ENCODE assay signal across 14 cellular contexts in the genomic region with DNA sequence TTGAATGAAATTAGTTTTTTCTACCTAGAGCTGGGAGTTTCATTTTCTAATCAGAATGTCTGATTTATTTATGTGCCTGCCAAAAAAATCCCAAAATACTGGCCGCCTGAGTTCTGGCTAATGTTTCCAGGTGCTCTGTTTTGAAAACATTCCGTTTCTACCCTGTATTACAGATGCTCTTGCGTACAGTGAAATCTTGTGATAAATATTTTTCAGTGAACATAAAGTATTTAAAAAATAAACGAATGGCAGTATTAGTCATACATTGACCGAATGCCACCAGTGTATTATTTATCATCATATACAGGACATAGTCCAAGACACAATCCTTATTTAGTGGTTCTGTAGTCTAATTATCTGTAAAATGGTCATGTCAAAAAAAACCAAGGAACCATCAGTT.
A peak's percentile ranks its signal among the peaks of the same experiment; 100 is the strongest.
DNase-seq lines count a peak whose midpoint lies in the region; ATAC-seq and TF ChIP-seq lines count a peak whose summit lies in the region.
"Had no signal": no experiment of that assay in that cellular context is flagged by ENCODE, and none has a peak within 500 bp of the region (broad histone marks: within the 10 kb centered on the region; RNA-seq: fewer than 3 reads in every experiment).

No MANE protein-coding gene starts in this region.

- H3K9me3 ChIP-seq in mammary epithelial cell (replicated peaks; ENCODE audit: insufficient read depth, low read length) (no peaks in the 10 kb centered on the region), transverse colon (no peaks in the 10 kb centered on the region)

- H3K4me3 ChIP-seq in mammary epithelial cell (replicated peaks in 1 of 3; ENCODE audit: insufficient read depth in 1 of 3, low read depth in 2 of 3, low read length in 3 of 3) (no peak overlapping the region), transverse colon (no peak overlapping the region)
- H3K4me3 ChIP-seq: K562 had no signal

- intact Hi-C loops in MCF 10A (cut with micrococcal nuclease) (loop anchor here (10.0 kb wide), 1 partner anchor 104 kb away; a partner anchor contains a TSS), mammary epithelial cell (cut with micrococcal nuclease) (no loop called here), transverse colon (cut with DNase I; ENCODE audit: low total_unique reads) (no loop called here)

- H3K27me3 Mint-ChIP-seq in MCF 10A (ENCODE audit: insufficient read depth, unreplicated experiment) (no peaks in the 10 kb centered on the region), chondrocyte (ENCODE audit: low read depth) (no peaks in the 10 kb centered on the region)
- H3K27me3 Mint-ChIP-seq in activated naive CD4-positive, alpha-beta T cell treated with anti-CD3 and anti-CD28 coated beads, Interleukin-2, amount 10 ng/mL, durations not matched to agents 7 days and 5 days, result no peaks in the 10 kb centered on the region
- H3K27me3 Mint-ChIP-seq: activated T-helper 17 cell treated with anti-CD3 and anti-CD28 coated beads, Interleukin-2, amount 50 U/mL, for 72 hours had no signal

- no peak for ATAC-seq in HG03342 (IDR thresholded peaks at IDR 0.05; ENCODE audit: unreplicated experiment)
- no peak for ATAC-seq in GM18868 (IDR thresholded peaks at IDR 0.05; ENCODE audit: unreplicated experiment)
- ATAC-seq: activated T-helper 17 cell treated with anti-CD3 and anti-CD28 coated beads, Interleukin-2, amount 50 U/mL, for 72 hours; K562; sciatic nerve had no signal

- H3K4me3 Mint-ChIP-seq in MCF 10A (ENCODE audit: unreplicated experiment) (no peak overlapping the region), chondrocyte (ENCODE audit: unreplicated experiment) (no peak overlapping the region)
- H3K4me3 Mint-ChIP-seq in activated naive CD4-positive, alpha-beta T cell treated with anti-CD3 and anti-CD28 coated beads, Interleukin-2, amount 10 ng/mL, durations not matched to agents 7 days and 5 days, result no peak overlapping the region
- H3K4me3 Mint-ChIP-seq: activated T-helper 17 cell treated with anti-CD3 and anti-CD28 coated beads, Interleukin-2, amount 50 U/mL, for 72 hours had no signal

- CTCF ChIA-PET in MCF 10A (lab: Yijun Ruan, JAX) (no interaction called here), mammary epithelial cell (lab: Charles Lee; ENCODE audit: low non-redundant PET) (no interaction called here)
- CTCF ChIA-PET in activated naive CD4-positive, alpha-beta T cell treated with anti-CD3 and anti-CD28 coated beads, Interleukin-2, amount 10 ng/mL, durations not matched to agents 7 days and 5 days (lab: Charles Lee), result no interaction called here

- H3K9me3 Mint-ChIP-seq in MCF 10A (ENCODE audit: unreplicated experiment), result no peaks in the 10 kb centered on the region
- no peaks in the 10 kb centered on the region for H3K9me3 Mint-ChIP-seq in chondrocyte (ENCODE audit: low read depth)
- H3K9me3 Mint-ChIP-seq in activated naive CD4-positive, alpha-beta T cell treated with anti-CD3 and anti-CD28 coated beads, Interleukin-2, amount 10 ng/mL, durations not matched to agents 7 days and 5 days, result no peaks in the 10 kb centered on the region
- H3K9me3 Mint-ChIP-seq: activated T-helper 17 cell treated with anti-CD3 and anti-CD28 coated beads, Interleukin-2, amount 50 U/mL, for 72 hours had no signal

- H3K27ac Mint-ChIP-seq in MCF 10A (ENCODE audit: low read depth, unreplicated experiment), result peak overlapping the region; percentile 82
- H3K27ac Mint-ChIP-seq in chondrocyte (ENCODE audit: unreplicated experiment), result peak overlapping the region; percentile 62
- H3K27ac Mint-ChIP-seq in activated naive CD4-positive, alpha-beta T cell treated with anti-CD3 and anti-CD28 coated beads, Interleukin-2, amount 10 ng/mL, durations not matched to agents 7 days and 5 days, result no peak overlapping the region
- H3K27ac Mint-ChIP-seq: activated T-helper 17 cell treated with anti-CD3 and anti-CD28 coated beads, Interleukin-2, amount 50 U/mL, for 72 hours had no signal

- H3K9ac ChIP-seq in mammary epithelial cell (ENCODE audit: insufficient read depth, low read length), result no peak overlapping the region

- TF ChIP-seq EP300 in transverse colon (IDR thresholded peaks at IDR 0.05; ENCODE audit: low read depth), result no peak

- WGBS in mammary epithelial cell (ENCODE audit: low coverage, missing lambda C conversion rate), result 91% methylated on average over 5 of the region's 5 CpGs
- WGBS in transverse colon (ENCODE audit: low coverage in 1 of 2), 2 donors, result 66 to 75% methylated on average over 5 of the region's 5 CpGs

- no peaks in the 10 kb centered on the region for H4K20me1 ChIP-seq in mammary epithelial cell (ENCODE audit: insufficient read depth, low read length)

- peak; percentile 32 for DNase-seq in MCF 10A (ENCODE audit: unreplicated experiment)
- no peak for DNase-seq in mammary epithelial cell
- no peak for DNase-seq in chondrocyte (ENCODE audit: low spot score)
- DNase-seq in lung microvascular endothelial cell (ENCODE audit: low read depth in 2 of 2), result peak; percentile 49 to 78
- no peak for DNase-seq in transverse colon
- no peak for DNase-seq in activated naive CD4-positive, alpha-beta T cell treated with anti-CD3 and anti-CD28 coated beads, Interleukin-2, amount 10 ng/mL, durations not matched to agents 7 days and 5 days
- DNase-seq: NCI-H1436 treated with DMSO at 0.1 percent for 48 hours, substantia nigra had no signal

- H3K36me3 Mint-ChIP-seq in MCF 10A (ENCODE audit: insufficient read depth, unreplicated experiment) (peaks cover 16% of the 10 kb centered on the region), chondrocyte (ENCODE audit: low read depth) (no peaks in the 10 kb centered on the region)
- peaks cover 2% of the 10 kb centered on the region for H3K36me3 Mint-ChIP-seq in activated naive CD4-positive, alpha-beta T cell treated with anti-CD3 and anti-CD28 coated beads, Interleukin-2, amount 10 ng/mL, durations not matched to agents 7 days and 5 days

- no peak for TF ChIP-seq POLR2A in transverse colon (IDR thresholded peaks at IDR 0.05)

- POLR2A ChIA-PET in MCF 10A (lab: Yijun Ruan, JAX), result interaction anchor here (1.2 to 1.5 kb wide), 2 partner anchors 11 to 50 kb away, joined by 3 to 5 read pairs; no protein-coding TSS in a partner anchor

- H3K27ac ChIP-seq in mammary epithelial cell (ENCODE audit: insufficient read depth, low read depth, low read length) (no peak overlapping the region), transverse colon (peak overlapping the region; percentile 59 to 77 (median 70))
- H3K27ac ChIP-seq: 22Rv1 had no signal

- H3K4me1 ChIP-seq in mammary epithelial cell (ENCODE audit: insufficient read depth, low read length) (peaks cover 12% of the 10 kb centered on the region), transverse colon (peaks cover 9 to 72% (median 30%) of the 10 kb centered on the region in 4 donors)

- H3K4me2 ChIP-seq in mammary epithelial cell (ENCODE audit: insufficient read depth, low read depth, low read length), result no peak overlapping the region

- H3K36me3 ChIP-seq in mammary epithelial cell (ENCODE audit: insufficient read depth, low read length) (no peaks in the 10 kb centered on the region), transverse colon (no peaks in the 10 kb centered on the region)

- H3K4me1 Mint-ChIP-seq in MCF 10A (ENCODE audit: insufficient read depth, unreplicated experiment) (peaks cover 14% of the 10 kb centered on the region), chondrocyte (ENCODE audit: low read depth) (peaks cover 36% of the 10 kb centered on the region)
- H3K4me1 Mint-ChIP-seq in activated naive CD4-positive, alpha-beta T cell treated with anti-CD3 and anti-CD28 coated beads, Interleukin-2, amount 10 ng/mL, durations not matched to agents 7 days and 5 days, result no peaks in the 10 kb centered on the region

- peaks cover 31% of the 10 kb centered on the region for H3K79me2 ChIP-seq in mammary epithelial cell (ENCODE audit: insufficient read depth, low read length)

- in situ Hi-C loops in mammary epithelial cell (cut with MboI; ENCODE audit: low sequenced_read_pairs in 2 of 2), result no loop called here
- in situ Hi-C loops in transverse colon (cut with MboI; ENCODE audit: low pct_ligation_motif_present in 1 of 4, low pct_unique_long_range_greater_than_20kb in 1 of 4, low sequenced_read_pairs in 3 of 4), result no loop called here

- no peak overlapping the region for H2AFZ ChIP-seq in mammary epithelial cell (ENCODE audit: low read depth, low read length)

- TF ChIP-seq CTCF in MCF 10A (IDR thresholded peaks at IDR 0.05; ENCODE audit: unreplicated experiment) (no peak), mammary epithelial cell (conservative IDR thresholded peaks at IDR 0.05 in 1 of 2, IDR thresholded peaks at IDR 0.05 in 1 of 2; ENCODE audit: extremely low read depth in 1 of 2, insufficient read depth in 1 of 2, low read depth in 1 of 2, low read length in 2 of 2) (no peak), chondrocyte (IDR thresholded peaks at IDR 0.05) (no peak), transverse colon (IDR thresholded peaks at IDR 0.05) (no peak)

- dilution Hi-C loops in mammary epithelial cell (cut with HindIII; ENCODE audit: low sequenced_read_pairs), result no loop called here

- no peaks in the 10 kb centered on the region for H3K27me3 ChIP-seq in mammary epithelial cell (ENCODE audit: insufficient read depth, low read length)
- H3K27me3 ChIP-seq in transverse colon, result no peaks in the 10 kb centered on the region

- no TSS peak for BruUV-seq in MCF 10A (replicated peaks; lab: Mats Ljungman, UMichigan)
- no TSS peak for BruUV-seq in mammary epithelial cell (replicated peaks; lab: Mats Ljungman, UMichigan)

Comparison
In these comparisons a context has a peak if more than half of its experiments do, and no peak if none do; other contexts are left out.
1. DNase-seq: peak in MCF 10A (single experiment) and lung microvascular endothelial cell (2 of 2); none in mammary epithelial cell (single experiment), chondrocyte (single experiment), transverse colon (single experiment) and activated naive CD4-positive, alpha-beta T cell treated with anti-CD3 and anti-CD28 coated beads, Interleukin-2, amount 10 ng/mL, durations not matched to agents 7 days and 5 days (single experiment).